1 cellular context compared by ENCODE assay signal in genomic region chr4:169366821-169367220, GRCh38.
TF ChIP-seq lines count a peak whose summit lies in the region.

No MANE protein-coding gene starts in this region.

TF ChIP-seq in HEK293, 187 proteins besides CTCF, POLR2A, EP300 and RAD21 (continued from another document):
- TF ChIP-seq ZNF148 (tag by site-specific recombination; IDR thresholded peaks at IDR 0.05; ENCODE audit: borderline replicate concordance) = no peak
